1 cellular context compared by ENCODE assay signal in the genomic region with DNA sequence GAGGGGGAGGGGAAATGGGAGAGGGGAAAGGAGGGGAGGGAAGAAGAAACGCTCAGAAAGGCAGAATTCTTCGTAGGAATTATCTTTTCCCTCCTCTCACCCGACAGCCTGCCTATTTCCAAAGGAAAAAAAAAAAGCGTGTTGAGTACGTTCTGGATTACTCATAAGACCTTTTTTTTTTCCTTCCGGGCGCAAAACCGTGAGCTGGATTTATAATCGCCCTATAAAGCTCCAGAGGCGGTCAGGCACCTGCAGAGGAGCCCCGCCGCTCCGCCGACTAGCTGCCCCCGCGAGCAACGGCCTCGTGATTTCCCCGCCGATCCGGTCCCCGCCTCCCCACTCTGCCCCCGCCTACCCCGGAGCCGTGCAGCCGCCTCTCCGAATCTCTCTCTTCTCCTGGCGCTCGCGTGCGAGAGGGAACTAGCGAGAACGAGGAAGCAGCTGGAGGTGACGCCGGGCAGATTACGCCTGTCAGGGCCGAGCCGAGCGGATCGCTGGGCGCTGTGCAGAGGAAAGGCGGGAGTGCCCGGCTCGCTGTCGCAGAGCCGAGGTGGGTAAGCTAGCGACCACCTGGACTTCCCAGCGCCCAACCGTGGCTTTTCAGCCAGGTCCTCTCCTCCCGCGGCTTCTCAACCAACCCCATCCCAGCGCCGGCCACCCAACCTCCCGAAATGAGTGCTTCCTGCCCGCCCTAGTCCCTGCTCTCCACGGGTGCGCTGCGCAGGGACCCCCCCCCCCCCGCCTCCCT.
TF ChIP-seq lines count a peak whose summit lies in the region.

A gene (plus strand): TSS at position 389 of the 748 bp plus-strand sequence. CDS start 1,705 bp downstream, outside the sequence.

TF ChIP-seq in SK-N-SH, 30 proteins besides CTCF, POLR2A, EP300 and RAD21 (continued from another document):
- TF ChIP-seq, protein P1, sequence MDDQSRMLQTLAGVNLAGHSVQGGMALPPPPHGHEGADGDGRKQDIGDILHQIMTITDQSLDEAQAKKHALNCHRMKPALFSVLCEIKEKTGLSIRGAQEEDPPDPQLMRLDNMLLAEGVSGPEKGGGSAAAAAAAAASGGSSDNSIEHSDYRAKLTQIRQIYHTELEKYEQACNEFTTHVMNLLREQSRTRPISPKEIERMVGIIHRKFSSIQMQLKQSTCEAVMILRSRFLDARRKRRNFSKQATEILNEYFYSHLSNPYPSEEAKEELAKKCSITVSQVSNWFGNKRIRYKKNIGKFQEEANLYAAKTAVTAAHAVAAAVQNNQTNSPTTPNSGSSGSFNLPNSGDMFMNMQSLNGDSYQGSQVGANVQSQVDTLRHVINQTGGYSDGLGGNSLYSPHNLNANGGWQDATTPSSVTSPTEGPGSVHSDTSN (IDR thresholded peaks at IDR 0.05) = no peak
TF ChIP-seq in SK-N-SH: peak in this region for 0.
